Comparison of ENCODE assay signal across 25 cellular contexts in the genomic region with DNA sequence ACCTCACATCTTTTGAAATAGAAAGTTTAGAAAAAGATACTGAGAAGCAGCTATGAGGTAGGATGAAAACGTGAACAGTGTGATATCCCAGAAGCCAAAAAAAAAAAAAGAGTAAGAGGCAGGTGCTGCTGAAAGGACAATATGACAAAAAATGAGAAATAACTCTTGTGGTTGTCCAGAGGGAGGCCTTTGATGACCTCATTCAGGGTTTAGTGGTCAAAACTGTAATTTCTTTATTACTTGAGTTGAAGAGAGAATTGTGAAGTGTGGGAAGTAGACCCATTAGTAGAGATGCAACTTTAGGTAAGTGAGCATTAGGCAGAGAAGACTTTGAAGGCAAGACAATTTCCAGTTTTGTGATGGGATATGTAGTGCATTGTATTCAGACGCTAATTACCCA.
DNase-seq lines count a peak whose midpoint lies in the region; ATAC-seq and TF ChIP-seq lines count a peak whose summit lies in the region.
"Had no signal": no experiment of that assay in that cellular context is flagged by ENCODE, and none has a peak within 500 bp of the region (broad histone marks: within the 10 kb centered on the region; RNA-seq: fewer than 3 reads in every experiment).

No MANE protein-coding gene starts in this region.

- H3K27me3 ChIP-seq in dorsolateral prefrontal cortex: no peaks in the 10 kb centered on the region
- H3K27me3 ChIP-seq: breast epithelium, heart left ventricle, testis had no signal

- no peak overlapping the region for H3K27ac ChIP-seq in dorsolateral prefrontal cortex
- H3K27ac ChIP-seq: breast epithelium, heart left ventricle, RWPE1, testis had no signal

- no peak for TF ChIP-seq CTCF in dorsolateral prefrontal cortex (IDR thresholded peaks at IDR 0.05 in 54 of 56, conservative IDR thresholded peaks at IDR 0.05 in 2 of 56; ENCODE audit: low read depth in 1 of 56, partially characterized antibody in 56 of 56)

- peak; percentile 61 for ATAC-seq in GM18498 (IDR thresholded peaks at IDR 0.05; ENCODE audit: unreplicated experiment)
- ATAC-seq in GM19463 (IDR thresholded peaks at IDR 0.05; ENCODE audit: unreplicated experiment): peak; percentile 75
- peak; percentile 65 for ATAC-seq in HG02798 (IDR thresholded peaks at IDR 0.05; ENCODE audit: poor library complexity, unreplicated experiment)
- peak; percentile 64 for ATAC-seq in HG03442 (IDR thresholded peaks at IDR 0.05; ENCODE audit: unreplicated experiment)
- ATAC-seq in HG03159 (IDR thresholded peaks at IDR 0.05; ENCODE audit: unreplicated experiment): no peak
- ATAC-seq: heart left ventricle; natural killer cell; stimulated activated naive CD8-positive, alpha-beta T cell treated with anti-CD3 and anti-CD28 coated beads, Interleukin-15, Interleukin-2, amounts not matched to agents 100 U/mL and 50 U/mL, for 24 hours had no signal

- DNase-seq in dorsolateral prefrontal cortex (no peak), SIG-M5 treated with dmso at 0.1 percent for 504 hours (lab: John Stamatoyannopoulos, UW; ENCODE audit: unreplicated experiment) (no peak), DMS153 (lab: John Stamatoyannopoulos, UW) (no peak)
- DNase-seq: 8988T; activated CD4-positive, alpha-beta T cell treated with anti-CD3 and anti-CD28 coated beads, Interleukin-2, amount 50 U/mL, for 4 hours; activated naive CD4-positive, alpha-beta T cell treated with anti-CD3 and anti-CD28 coated beads, Interleukin-2, amount 50 U/mL, for 16 hours; amniotic stem cell; effector CD8-positive, alpha-beta T cell; GOT3; heart left ventricle; HFFc6; Kasumi-1; MV-4-11; natural killer cell; NCI-H146; stimulated activated naive CD8-positive, alpha-beta T cell treated with anti-CD3 and anti-CD28 coated beads, Interleukin-15, Interleukin-2, amounts not matched to agents 100 U/mL and 50 U/mL, for 24 hours; testis had no signal

- H3K4me3 ChIP-seq in dorsolateral prefrontal cortex: no peak overlapping the region
- H3K4me3 ChIP-seq: breast epithelium, heart left ventricle, lung, testis had no signal

- intact Hi-C loops in dorsolateral prefrontal cortex (cut with DNase I): no loop called here
